ENCODE assay signal across 24 cellular contexts in the genomic region with DNA sequence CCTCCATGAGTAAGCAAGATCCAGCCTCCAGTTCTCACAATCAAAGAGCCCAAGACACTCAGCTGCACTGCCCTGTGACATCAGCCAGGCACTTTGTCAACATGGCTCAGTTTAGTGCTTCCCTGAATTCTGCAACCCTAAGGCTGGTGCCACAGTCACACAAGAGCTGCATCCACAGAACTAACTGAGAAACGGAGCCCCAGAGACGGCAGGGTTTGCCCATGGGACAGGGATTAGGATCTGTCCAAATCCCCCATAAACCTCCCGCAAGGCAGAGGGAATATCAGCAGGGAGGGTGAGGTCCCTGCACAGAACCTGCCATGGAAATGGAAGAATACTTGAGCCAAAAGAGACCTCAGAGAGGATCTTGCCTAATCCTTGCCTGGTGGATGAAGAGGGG.
"Had no signal": no experiment of that assay in that cellular context is flagged by ENCODE, and none has a peak within 500 bp of the region (broad histone marks: within the 10 kb centered on the region; RNA-seq: fewer than 3 reads in every experiment).

No MANE protein-coding gene starts in this region.

- H3K27me3 ChIP-seq: testis, tibial nerve had no signal

- ATAC-seq: left lobe of liver; mucosa of descending colon; natural killer cell treated with Interleukin-12 subunit alpha and Interleukin-12 subunit beta and Interleukin-15 and Interleukin-18, amount 100 ng/mL, for 72 hours; psoas muscle; right cardiac atrium; stimulated activated memory B cell treated with anti-CD40 and anti-IgM and Interleukin-4, amounts not matched to agents 10 μg/mL and 1 μg/mL and 100 μg/mL, for 72 hours; stimulated activated naive CD8-positive, alpha-beta T cell treated with anti-CD3 and anti-CD28 coated beads, Interleukin-15, Interleukin-2, amounts not matched to agents 100 U/mL and 50 U/mL, for 24 hours had no signal

- H3K36me3 Mint-ChIP-seq: memory B cell; mesothelial cell of epicardium; stimulated activated memory B cell treated with anti-CD40 and anti-IgM and Interleukin-4, amounts not matched to agents 10 μg/mL and 1 μg/mL and 100 μg/mL, for 72 hours had no signal

- H3K27ac ChIP-seq: dorsolateral prefrontal cortex, psoas muscle, skin epidermis, spleen, testis, tibial nerve had no signal

- H3K27me3 Mint-ChIP-seq: stimulated activated memory B cell treated with anti-CD40 and anti-IgM and Interleukin-4, amounts not matched to agents 10 μg/mL and 1 μg/mL and 100 μg/mL, for 72 hours had no signal

- FAIRE-seq: frontal cortex, kidney had no signal

- H3K4me3 ChIP-seq: dorsolateral prefrontal cortex, lung, mucosa of descending colon, psoas muscle, skin epidermis, spleen, testis, tibial nerve had no signal

- H3K4me3 Mint-ChIP-seq: memory B cell; mesothelial cell of epicardium; naive B cell; natural killer cell treated with Interleukin-12 subunit alpha and Interleukin-12 subunit beta and Interleukin-15 and Interleukin-18, amount 100 ng/mL, for 72 hours; neural crest cell; stimulated activated memory B cell treated with anti-CD40 and anti-IgM and Interleukin-4, amounts not matched to agents 10 μg/mL and 1 μg/mL and 100 μg/mL, for 72 hours had no signal

- H3K9me3 ChIP-seq: mucosa of descending colon, psoas muscle, testis, tibial nerve had no signal

- H3K27ac Mint-ChIP-seq: memory B cell; mesothelial cell of epicardium; natural killer cell treated with Interleukin-12 subunit alpha and Interleukin-12 subunit beta and Interleukin-15 and Interleukin-18, amount 100 ng/mL, for 72 hours; stimulated activated memory B cell treated with anti-CD40 and anti-IgM and Interleukin-4, amounts not matched to agents 10 μg/mL and 1 μg/mL and 100 μg/mL, for 72 hours had no signal

- H3K4me1 ChIP-seq: psoas muscle, spleen, testis, tibial nerve had no signal

- H3K9me3 Mint-ChIP-seq: natural killer cell treated with Interleukin-12 subunit alpha and Interleukin-12 subunit beta and Interleukin-15 and Interleukin-18, amount 100 ng/mL, for 72 hours had no signal

- H3K4me1 Mint-ChIP-seq: memory B cell; mesothelial cell of epicardium; naive B cell; neural crest cell; stimulated activated memory B cell treated with anti-CD40 and anti-IgM and Interleukin-4, amounts not matched to agents 10 μg/mL and 1 μg/mL and 100 μg/mL, for 72 hours had no signal

- DNase-seq: cerebellar nuclear complex; dorsolateral prefrontal cortex; effector CD4-positive, alpha-beta T cell; kidney; mucosa of descending colon; naive B cell; nucleus accumbens; psoas muscle; right cardiac atrium; spleen; stimulated activated CD4-positive, alpha-beta T cell treated with anti-CD3 and anti-CD28 coated beads, Interleukin-4, amount 100 ng/mL, for 4 hours; stimulated activated naive CD8-positive, alpha-beta T cell treated with anti-CD3 and anti-CD28 coated beads, Interleukin-15, Interleukin-2, amounts not matched to agents 100 U/mL and 50 U/mL, for 24 hours; substantia nigra; testis had no signal

- H3K36me3 ChIP-seq: spleen, tibial nerve had no signal
